ENCODE assay signal across 27 cellular contexts in genomic region chr15:36498922-36499321, GRCh38.
"Had no signal": no experiment of that assay in that cellular context is flagged by ENCODE, and none has a peak within 500 bp of the region (broad histone marks: within the 10 kb centered on the region; RNA-seq: fewer than 3 reads in every experiment).

No MANE protein-coding gene starts in this region.

- H3K4me1 Mint-ChIP-seq: activated naive CD8-positive, alpha-beta T cell treated with anti-CD3 and anti-CD28 coated beads for 36 hours; naive thymus-derived CD8-positive, alpha-beta T cell; T-helper 17 cell had no signal

- DNase-seq: activated CD4-positive, alpha-beta T cell treated with anti-CD3 and anti-CD28 coated beads for 48 hours; activated CD4-positive, alpha-beta T cell treated with anti-CD3 and anti-CD28 coated beads, Interleukin-2, amount 50 U/mL, for 48 hours; activated CD8-positive, alpha-beta memory T cell treated with anti-CD3 and anti-CD28 coated beads for 24 hours; activated effector memory CD4-positive, alpha-beta T cell treated with Interleukin-2 at 50 U/mL for 16 hours; activated naive CD4-positive, alpha-beta T cell treated with anti-CD3 and anti-CD28 coated beads for 36 hours; activated naive CD8-positive, alpha-beta T cell treated with anti-CD3 and anti-CD28 coated beads for 36 hours; amniotic stem cell; cortex of kidney; effector memory CD8-positive, alpha-beta T cell; foreskin keratinocyte; heart right ventricle; islet precursor cell; left cardiac atrium; midbrain; naive thymus-derived CD8-positive, alpha-beta T cell; posterior cingulate gyrus; right cardiac atrium; stimulated activated CD4-positive, alpha-beta T cell treated with anti-CD3 and anti-CD28 coated beads, Interleukin-12 subunit alpha, Interleukin-12 subunit beta, amount 100 ng/mL, for 4 hours; stimulated activated CD4-positive, alpha-beta T cell treated with anti-CD3 and anti-CD28 coated beads, Interleukin-4, amount 100 ng/mL, for 1 hour; stimulated activated naive CD8-positive, alpha-beta T cell treated with anti-CD3 and anti-CD28 coated beads, Interleukin-15, Interleukin-2, amounts not matched to agents 100 U/mL and 50 U/mL, for 24 hours; T-helper 17 cell; T1000; testis; uterus; WERI-Rb-1 had no signal

- H3K36me3 ChIP-seq: heart right ventricle, uterus, WERI-Rb-1 had no signal

- ATAC-seq: activated CD4-positive, CD25-positive, alpha-beta regulatory T cell treated with anti-CD3 and anti-CD28 coated beads, Interleukin-2, amount 50 U/mL, for 24 hours; effector memory CD8-positive, alpha-beta T cell; foreskin keratinocyte; heart right ventricle; left cardiac atrium; naive thymus-derived CD8-positive, alpha-beta T cell; right cardiac atrium; stimulated activated naive CD8-positive, alpha-beta T cell treated with anti-CD3 and anti-CD28 coated beads, Interleukin-15, Interleukin-2, amounts not matched to agents 100 U/mL and 50 U/mL, for 24 hours; T-helper 17 cell had no signal

- H3K27me3 ChIP-seq: foreskin keratinocyte, heart right ventricle, testis, uterus had no signal

- H3K9me3 Mint-ChIP-seq: activated naive CD4-positive, alpha-beta T cell treated with anti-CD3 and anti-CD28 coated beads for 36 hours; activated naive CD8-positive, alpha-beta T cell treated with anti-CD3 and anti-CD28 coated beads for 36 hours; effector memory CD8-positive, alpha-beta T cell; naive thymus-derived CD8-positive, alpha-beta T cell had no signal

- H3K4me3 ChIP-seq: heart right ventricle, testis, uterus had no signal

- H3K4me3 Mint-ChIP-seq: activated naive CD4-positive, alpha-beta T cell treated with anti-CD3 and anti-CD28 coated beads for 36 hours; activated naive CD8-positive, alpha-beta T cell treated with anti-CD3 and anti-CD28 coated beads for 36 hours; effector memory CD8-positive, alpha-beta T cell; naive thymus-derived CD8-positive, alpha-beta T cell; T-helper 17 cell had no signal

- H3K27ac ChIP-seq: foreskin keratinocyte, heart right ventricle, testis, WERI-Rb-1 had no signal

- H3K27ac Mint-ChIP-seq: activated naive CD4-positive, alpha-beta T cell treated with anti-CD3 and anti-CD28 coated beads for 36 hours; activated naive CD8-positive, alpha-beta T cell treated with anti-CD3 and anti-CD28 coated beads for 36 hours; effector memory CD8-positive, alpha-beta T cell; naive thymus-derived CD8-positive, alpha-beta T cell; T-helper 17 cell; type B pancreatic cell had no signal

- H3K36me3 Mint-ChIP-seq: activated naive CD8-positive, alpha-beta T cell treated with anti-CD3 and anti-CD28 coated beads for 36 hours; naive thymus-derived CD8-positive, alpha-beta T cell; type B pancreatic cell had no signal

- H3K9me3 ChIP-seq: heart right ventricle, testis, uterus had no signal

- H3K4me1 ChIP-seq: foreskin keratinocyte, testis had no signal
